Comparison of ENCODE assay signal across 8 cellular contexts in the genomic region with DNA sequence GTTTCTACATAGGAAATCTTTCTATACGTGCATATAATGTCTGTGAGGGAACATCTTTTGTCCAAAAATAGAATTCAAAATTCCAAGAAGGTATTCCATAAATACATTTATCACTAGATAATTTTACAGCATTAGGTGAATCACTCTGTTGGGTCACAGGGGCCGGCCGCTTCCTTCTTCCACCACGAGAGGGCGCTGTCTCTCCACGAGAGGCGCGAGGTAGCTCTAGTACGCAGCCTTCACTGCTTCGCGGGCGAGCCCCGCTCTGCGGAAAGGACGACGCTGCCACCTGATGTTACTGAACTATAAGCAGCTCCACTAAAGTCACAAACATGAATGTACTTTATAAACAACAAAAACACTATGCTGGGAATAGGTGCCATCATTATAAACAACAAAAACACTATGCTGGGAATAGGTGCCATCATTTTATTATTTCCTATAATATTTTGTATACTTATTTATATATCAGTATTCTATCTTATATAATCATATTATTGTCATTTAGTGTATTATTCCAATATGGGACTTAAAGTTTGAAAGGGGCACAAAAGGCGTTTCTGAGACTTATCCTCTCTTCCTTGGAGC.
DNase-seq lines count a peak whose midpoint lies in the region; ATAC-seq lines count a peak whose summit lies in the region.

No MANE protein-coding gene starts in this region.

- H3K56ac ChIP-seq in mesendoderm (ENCODE audit: low read length), result no peak overlapping the region

- H3K18ac ChIP-seq in mesendoderm (ENCODE audit: low read length), result no peak overlapping the region

- H4K8ac ChIP-seq in mesendoderm (ENCODE audit: low read depth, low read length), result no peak overlapping the region

- DNase-seq in ACHN (peak; percentile 77), HT1080 (ENCODE audit: low read depth) (peak; percentile 68), NOMO-1 treated with DMSO at 0.1 percent for 48 hours (lab: John Stamatoyannopoulos, UW; ENCODE audit: unreplicated experiment) (peak; percentile 75), mesendoderm (peak; percentile 66)
- DNase-seq in activated CD8-positive, alpha-beta memory T cell treated with anti-CD3 and anti-CD28 coated beads for 24 hours, result peak; percentile 95
- DNase-seq in effector memory CD4-positive, alpha-beta T cell, result peak; percentile 51 to 69 (median 57)
- peak; percentile 51 to 71 for DNase-seq in stimulated activated CD8-positive, alpha-beta memory T cell treated with anti-CD3 and anti-CD28 coated beads, Interleukin-15, amount 100 ng/mL, for 4 hours (ENCODE audit: low read depth in 2 of 2)

- no peak overlapping the region for H3K4me2 ChIP-seq in mesendoderm (ENCODE audit: low read length)

- no CpG with 5 or more reads among the region's 17 CpGs for WGBS in mesendoderm (ENCODE audit: extremely low coverage, insufficient coverage, low lambda C conversion rate)

- H3K27ac ChIP-seq in effector memory CD4-positive, alpha-beta T cell (ENCODE audit: insufficient read depth, low read length, poor library complexity, severe bottlenecking), result no peak overlapping the region
- H3K27ac ChIP-seq in mesendoderm (ENCODE audit: low read depth, low read length), result no peak overlapping the region

- ATAC-seq in GM18907 (IDR thresholded peaks at IDR 0.05; ENCODE audit: unreplicated experiment), result peak; percentile 76

- no peak overlapping the region for H2AK5ac ChIP-seq in mesendoderm (ENCODE audit: low read length)

- no peaks in the 10 kb centered on the region for H3K27me3 ChIP-seq in effector memory CD4-positive, alpha-beta T cell (replicated peaks; ENCODE audit: control insufficient read depth, insufficient read depth, low read length, poor library complexity, severe bottlenecking)
- no peaks in the 10 kb centered on the region for H3K27me3 ChIP-seq in mesendoderm (ENCODE audit: insufficient read depth, low read length, poor library complexity)

- H2BK120ac ChIP-seq in mesendoderm (ENCODE audit: low read depth, low read length), result no peak overlapping the region

- no peaks in the 10 kb centered on the region for H3K9me3 ChIP-seq in effector memory CD4-positive, alpha-beta T cell (ENCODE audit: control insufficient read depth, low read length)

- no peaks in the 10 kb centered on the region for H3K36me3 ChIP-seq in effector memory CD4-positive, alpha-beta T cell (ENCODE audit: control insufficient read depth, insufficient read depth, low read length)
- H3K36me3 ChIP-seq in mesendoderm (ENCODE audit: control insufficient read depth, insufficient read depth, low read length), result no peaks in the 10 kb centered on the region

- no peaks in the 10 kb centered on the region for H3K4me1 ChIP-seq in effector memory CD4-positive, alpha-beta T cell (ENCODE audit: control insufficient read depth, insufficient read depth, low read length, poor library complexity, severe bottlenecking)
- H3K4me1 ChIP-seq in mesendoderm (ENCODE audit: control insufficient read depth, low read depth, low read length), result no peaks in the 10 kb centered on the region

- no peak overlapping the region for H2BK15ac ChIP-seq in mesendoderm (replicated peaks; ENCODE audit: low read depth)

- H3K79me1 ChIP-seq in mesendoderm (ENCODE audit: low read length), result no peaks in the 10 kb centered on the region

- no peak overlapping the region for H4K5ac ChIP-seq in mesendoderm (ENCODE audit: low read length)

- no peak overlapping the region for H2BK5ac ChIP-seq in mesendoderm (ENCODE audit: low read length)

- in situ Hi-C loops in ACHN (cut with HindIII; ENCODE audit: low pct_ligation_motif_present, low pct_unique_long_range_greater_than_20kb, low sequenced_read_pairs), result no loop called here

- H3K4me3 ChIP-seq in effector memory CD4-positive, alpha-beta T cell (ENCODE audit: insufficient read depth, low read depth, low read length, poor library complexity, severe bottlenecking), result no peak overlapping the region
- H3K4me3 ChIP-seq in mesendoderm (ENCODE audit: low read length), result no peak overlapping the region

- no peaks in the 10 kb centered on the region for H3K79me2 ChIP-seq in mesendoderm (ENCODE audit: control insufficient read depth, insufficient read depth, low read length)

- H3K4ac ChIP-seq in mesendoderm (ENCODE audit: low read depth, low read length), result no peak overlapping the region

- H3K9ac ChIP-seq in mesendoderm (ENCODE audit: low read length), result no peak overlapping the region

- H3K23ac ChIP-seq in mesendoderm (ENCODE audit: low read length), result no peak overlapping the region
